In the genomic region with DNA sequence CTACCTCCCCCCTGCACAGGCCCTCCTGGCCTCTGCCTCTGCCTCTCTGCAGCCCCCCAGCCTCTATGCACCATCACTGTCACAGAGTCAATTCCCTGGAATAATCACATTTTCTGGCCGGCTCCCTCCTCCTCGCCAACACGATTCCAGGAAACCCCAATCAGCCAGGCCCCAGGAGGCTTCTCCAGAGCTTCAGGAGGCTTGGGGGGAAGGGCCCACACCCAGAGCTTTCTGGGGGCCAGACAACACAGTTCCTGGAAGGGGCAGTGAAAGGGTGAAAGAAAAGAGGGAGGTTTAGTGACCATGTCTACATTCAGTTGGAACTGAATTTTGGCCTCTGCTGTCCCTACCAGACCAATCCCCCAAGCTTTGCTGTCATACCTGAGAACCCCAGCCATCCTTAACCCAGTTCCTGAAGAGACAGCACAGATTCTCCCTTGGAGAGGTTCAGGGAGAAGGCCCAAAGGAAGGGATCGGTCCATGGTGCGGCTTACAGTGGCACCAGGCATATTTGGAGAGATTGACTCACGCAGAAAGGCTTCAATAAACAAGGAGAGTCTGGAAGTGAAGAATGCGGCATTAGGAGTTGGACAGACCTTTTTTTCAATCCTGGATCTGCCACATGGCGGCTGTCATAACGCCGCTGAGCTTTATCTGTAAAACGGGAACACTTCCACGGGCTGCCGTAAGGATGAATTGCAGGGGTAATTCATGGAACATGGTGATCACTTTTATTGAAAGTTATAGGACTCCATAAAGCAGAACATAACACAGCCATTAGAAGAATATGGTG, we compare ENCODE assay signal across 23 cellular contexts.
DNase-seq lines count a peak whose midpoint lies in the region; ATAC-seq and TF ChIP-seq lines count a peak whose summit lies in the region.
"Had no signal": no experiment of that assay in that cellular context is flagged by ENCODE, and none has a peak within 500 bp of the region (broad histone marks: within the 10 kb centered on the region; RNA-seq: fewer than 3 reads in every experiment).

No MANE protein-coding gene starts in this region.

- H3K9ac ChIP-seq in mesenchymal stem cell (ENCODE audit: low read length) (no peak overlapping the region), smooth muscle cell (ENCODE audit: low read depth) (no peak overlapping the region)
- H3K9ac ChIP-seq: BLaER1 treated with 17β-estradiol and CSF1 and Interleukin-3, amounts not matched to agents 10 nM and 100 nM had no signal

- H3K79me2 ChIP-seq in smooth muscle cell (ENCODE audit: low read depth): no peaks in the 10 kb centered on the region

- WGBS in mesenchymal stem cell: 84% methylated on average over 13 of the region's 13 CpGs
- WGBS in smooth muscle cell (ENCODE audit: low lambda C conversion rate): 54% methylated on average over 13 of the region's 13 CpGs

- peak overlapping the region; percentile 75 for H3K27ac Mint-ChIP-seq in activated naive CD4-positive, alpha-beta T cell treated with anti-CD3 and anti-CD28 coated beads, Interleukin-2, amount 10 ng/mL, durations not matched to agents 7 days and 5 days
- H3K27ac Mint-ChIP-seq in T-helper 17 cell: peak overlapping the region; percentile 93

- peak overlapping the region; percentile 9 for H3K4me3 Mint-ChIP-seq in activated naive CD4-positive, alpha-beta T cell treated with anti-CD3 and anti-CD28 coated beads, Interleukin-2, amount 10 ng/mL, durations not matched to agents 7 days and 5 days
- H3K4me3 Mint-ChIP-seq in T-helper 17 cell: peak overlapping the region; percentile 64

- H3K4ac ChIP-seq in mesenchymal stem cell (ENCODE audit: low read depth in 1 of 2, low read length in 2 of 2): no peak overlapping the region

- H3K27me3 Mint-ChIP-seq in activated naive CD4-positive, alpha-beta T cell treated with anti-CD3 and anti-CD28 coated beads, Interleukin-2, amount 10 ng/mL, durations not matched to agents 7 days and 5 days: peaks cover 43% of the 10 kb centered on the region
- no peaks in the 10 kb centered on the region for H3K27me3 Mint-ChIP-seq in T-helper 17 cell

- H3K27me3 ChIP-seq in mesenchymal stem cell (ENCODE audit: control insufficient read depth in 1 of 2, insufficient read depth in 1 of 2, low read length in 2 of 2): peaks cover 34 to 74% of the 10 kb centered on the region in 2 experiments
- H3K27me3 ChIP-seq in smooth muscle cell (ENCODE audit: low read depth): no peaks in the 10 kb centered on the region
- peaks cover 0 to 3% (median 0%) of the 10 kb centered on the region in 45 donors for H3K27me3 ChIP-seq in dorsolateral prefrontal cortex
- H3K27me3 ChIP-seq: BLaER1 treated with 17β-estradiol and CSF1 and Interleukin-3, amounts not matched to agents 10 nM and 100 nM; Peyer's patch had no signal

- no peaks in the 10 kb centered on the region for H3K9me3 Mint-ChIP-seq in activated naive CD4-positive, alpha-beta T cell treated with anti-CD3 and anti-CD28 coated beads, Interleukin-2, amount 10 ng/mL, durations not matched to agents 7 days and 5 days

- H3K79me1 ChIP-seq in mesenchymal stem cell (replicated peaks; ENCODE audit: low read length, poor library complexity, severe bottlenecking): no peaks in the 10 kb centered on the region

- no peak for DNase-seq in activated naive CD4-positive, alpha-beta T cell treated with anti-CD3 and anti-CD28 coated beads, Interleukin-2, amount 10 ng/mL, durations not matched to agents 7 days and 5 days
- DNase-seq in activated naive CD4-positive, alpha-beta T cell (lab: John Stamatoyannopoulos, UW): no peak
- DNase-seq in T-helper 17 cell (no peak), mesenchymal stem cell (peak; percentile 4), smooth muscle cell (lab: John Stamatoyannopoulos, UW; ENCODE audit: unreplicated experiment) (no peak), LoVo (ENCODE audit: low spot score) (no peak), SKM-1 treated with dmso at 0.1 percent for 144 hours (lab: John Stamatoyannopoulos, UW; ENCODE audit: unreplicated experiment) (no peak), dorsolateral prefrontal cortex (no peak)
- DNase-seq: activated CD4-positive, alpha-beta T cell treated with anti-CD3 and anti-CD28 coated beads, Interleukin-2, amount 50 U/mL, for 48 hours; activated effector memory CD4-positive, alpha-beta T cell treated with anti-CD3 and anti-CD28 coated beads, Interleukin-2, amount 50 U/mL, for 16 hours; brain microvascular endothelial cell; cortex of kidney; Karpas-422; kidney; NCI-H1694; NCI-H2171; NCI-H524 treated with DMSO at 0.1 percent for 48 hours; Peyer's patch; stimulated activated CD4-positive, alpha-beta T cell treated with anti-CD3 and anti-CD28 coated beads, Interleukin-1b, Interleukin-23, amount 100 ng/mL, for 48 hours; WERI-Rb-1 had no signal

- H3K4me1 ChIP-seq in mesenchymal stem cell (ENCODE audit: control insufficient read depth, insufficient read depth, low read depth, low read length) (peaks cover 16% of the 10 kb centered on the region), smooth muscle cell (ENCODE audit: low read depth) (peaks cover 4% of the 10 kb centered on the region)
- H3K4me1 ChIP-seq: prostate gland had no signal

- H3K23ac ChIP-seq in mesenchymal stem cell (ENCODE audit: low read length in 2 of 2): no peak overlapping the region

- H2BK120ac ChIP-seq in mesenchymal stem cell (ENCODE audit: low read depth, low read length): no peak overlapping the region

- H2BK5ac ChIP-seq in mesenchymal stem cell (ENCODE audit: low read depth, low read length, poor library complexity, severe bottlenecking): no peak overlapping the region

- H3K36me3 ChIP-seq in mesenchymal stem cell (ENCODE audit: control insufficient read depth in 1 of 2, insufficient read depth in 2 of 2, low read depth in 1 of 2, low read length in 2 of 2) (peaks cover 0 to 3% of the 10 kb centered on the region in 2 experiments), smooth muscle cell (ENCODE audit: low read depth) (no peaks in the 10 kb centered on the region)
- H3K36me3 ChIP-seq: brain microvascular endothelial cell, Peyer's patch, prostate gland had no signal

- H3K9me3 ChIP-seq in T-helper 17 cell (ENCODE audit: control insufficient read depth, low read length, poor library complexity, severe bottlenecking) (no peaks in the 10 kb centered on the region), mesenchymal stem cell (ENCODE audit: control insufficient read depth, low read length) (no peaks in the 10 kb centered on the region), smooth muscle cell (replicated peaks; ENCODE audit: low read depth) (no peaks in the 10 kb centered on the region)
- H3K9me3 ChIP-seq: Peyer's patch, prostate gland had no signal

- H2AFZ ChIP-seq in mesenchymal stem cell (ENCODE audit: low read depth, low read length) (no peak overlapping the region), smooth muscle cell (ENCODE audit: low read depth) (no peak overlapping the region)

- no peak overlapping the region for H3K4me2 ChIP-seq in mesenchymal stem cell (ENCODE audit: low read length, poor library complexity, severe bottlenecking)
- peak overlapping the region; percentile 57 for H3K4me2 ChIP-seq in smooth muscle cell

- no peaks in the 10 kb centered on the region for H3F3A ChIP-seq in smooth muscle cell (ENCODE audit: low read depth)

- H2BK12ac ChIP-seq in mesenchymal stem cell (ENCODE audit: low read length in 2 of 2): no peak overlapping the region

- H3K27ac ChIP-seq in mesenchymal stem cell (ENCODE audit: low read length, poor library complexity, severe bottlenecking): no peak overlapping the region
- H3K27ac ChIP-seq in smooth muscle cell (ENCODE audit: low read depth): peak overlapping the region; percentile 35
- H3K27ac ChIP-seq in dorsolateral prefrontal cortex: peak overlapping the region in 20 of 59 donors; percentile 1 to 73 (median 31)
- H3K27ac ChIP-seq: brain microvascular endothelial cell, Peyer's patch, prostate gland, skin epidermis, WERI-Rb-1 had no signal

- peak overlapping the region in 1 of 2 experiments; percentile 51 for H3K14ac ChIP-seq in mesenchymal stem cell (ENCODE audit: low read length in 2 of 2)

- no peak overlapping the region for H2BK15ac ChIP-seq in mesenchymal stem cell (ENCODE audit: low read depth, poor library complexity, severe bottlenecking)

- intact Hi-C loops in dorsolateral prefrontal cortex (cut with DNase I): no loop called here

- H4K20me1 ChIP-seq in smooth muscle cell (ENCODE audit: low read depth): no peaks in the 10 kb centered on the region
- H4K20me1 ChIP-seq: BLaER1 treated with 17β-estradiol and CSF1 and Interleukin-3, amounts not matched to agents 10 nM and 100 nM had no signal

- no peak for ATAC-seq in T-helper 17 cell

- H3K4me3 ChIP-seq in mesenchymal stem cell (ENCODE audit: insufficient read depth in 1 of 2, low read depth in 1 of 2, low read length in 2 of 2) (no peak overlapping the region), smooth muscle cell (no peak overlapping the region), dorsolateral prefrontal cortex (no peak overlapping the region)
- H3K4me3 ChIP-seq: BLaER1 treated with 17β-estradiol and CSF1 and Interleukin-3, amounts not matched to agents 10 nM and 100 nM; Peyer's patch; prostate gland; skin epidermis had no signal

- H3K18ac ChIP-seq in mesenchymal stem cell (ENCODE audit: low read depth in 1 of 2, low read length in 2 of 2): no peak overlapping the region

- H2AK5ac ChIP-seq in mesenchymal stem cell (ENCODE audit: low read length, severe bottlenecking): no peak overlapping the region

- H4K91ac ChIP-seq in mesenchymal stem cell (ENCODE audit: low read length): no peak overlapping the region

- H3K36me3 Mint-ChIP-seq in activated naive CD4-positive, alpha-beta T cell treated with anti-CD3 and anti-CD28 coated beads, Interleukin-2, amount 10 ng/mL, durations not matched to agents 7 days and 5 days: no peaks in the 10 kb centered on the region
- no peaks in the 10 kb centered on the region for H3K36me3 Mint-ChIP-seq in T-helper 17 cell (ENCODE audit: low read depth)

- CTCF ChIA-PET in activated naive CD4-positive, alpha-beta T cell treated with anti-CD3 and anti-CD28 coated beads, Interleukin-2, amount 10 ng/mL, durations not matched to agents 7 days and 5 days (lab: Charles Lee): interaction anchor here (1.7 kb wide), 1 partner anchor 28 kb away, joined by 5 read pairs; no protein-coding TSS in a partner anchor

- TF ChIP-seq CTCF in smooth muscle cell (IDR thresholded peaks at IDR 0.05; ENCODE audit: borderline replicate concordance, insufficient read depth, poor library complexity, severe bottlenecking) (no peak), dorsolateral prefrontal cortex (IDR thresholded peaks at IDR 0.05 in 54 of 56, conservative IDR thresholded peaks at IDR 0.05 in 2 of 56; ENCODE audit: low read depth in 1 of 56, partially characterized antibody in 56 of 56) (no peak)

- peak overlapping the region; percentile 46 for H4K8ac ChIP-seq in mesenchymal stem cell (ENCODE audit: low read length)

- peaks cover 22% of the 10 kb centered on the region for H3K4me1 Mint-ChIP-seq in activated naive CD4-positive, alpha-beta T cell treated with anti-CD3 and anti-CD28 coated beads, Interleukin-2, amount 10 ng/mL, durations not matched to agents 7 days and 5 days
- peaks cover 7% of the 10 kb centered on the region for H3K4me1 Mint-ChIP-seq in T-helper 17 cell
